ENCODE assay signal across 8 cellular contexts in genomic region chr17:68205251-68205807, GRCh38. TPM values are rescaled to one million over a fixed set of nuclear protein-coding genes. Genes with fewer than 3 reads are reported as not detected.
DNase-seq lines count a peak whose midpoint lies in the region; ATAC-seq, FAIRE-seq and TF ChIP-seq lines count a peak whose summit lies in the region.

No MANE protein-coding gene starts in this region.

- H3K4me1 ChIP-seq in adipocyte (ENCODE audit: control insufficient read depth, insufficient read depth, low read length) (peaks cover 7% of the 10 kb centered on the region), left ventricle myocardium inferior (peaks cover 26% of the 10 kb centered on the region), psoas muscle (peaks cover 12% of the 10 kb centered on the region)

- ATAC-seq in HG02588 (IDR thresholded peaks at IDR 0.05; ENCODE audit: unreplicated experiment) (peak; percentile 89), psoas muscle (peak; percentile 91 to 94 (median 92))

- H3K9me3 ChIP-seq in SU-DHL-6 (ENCODE audit: insufficient read depth, low read length) = no peaks in the 10 kb centered on the region
- no peaks in the 10 kb centered on the region for H3K9me3 ChIP-seq in adipocyte (ENCODE audit: control insufficient read depth, low read length)
- no peaks in the 10 kb centered on the region for H3K9me3 ChIP-seq in left ventricle myocardium inferior (replicated peaks)
- H3K9me3 ChIP-seq in psoas muscle = no peaks in the 10 kb centered on the region

- H2AFZ ChIP-seq in SU-DHL-6 (ENCODE audit: low read depth, low read length, severe bottlenecking) = no peak overlapping the region

- peak overlapping the region; percentile 81 for H3K4me2 ChIP-seq in SU-DHL-6 (ENCODE audit: low read depth, low read length, poor library complexity, severe bottlenecking)

- TF ChIP-seq POLR2A in NB4 (IDR thresholded peaks at IDR 0.05; ENCODE audit: extremely low read depth, insufficient read length) = peak; percentile 46

- peaks cover 51% of the 10 kb centered on the region for H3F3A ChIP-seq in SU-DHL-6 (ENCODE audit: insufficient read depth)

- intact Hi-C loops in left ventricle myocardium inferior (cut with micrococcal nuclease) = no loop called here
- intact Hi-C loops in psoas muscle (cut with DNase I) = loop anchor here in 1 of 2 donors (5.0 kb wide), 1 partner anchor 42 kb away; the partner anchor contains the start of gene AMZ2

- FAIRE-seq in urothelium cell line (lab: Jason Lieb, UNC) = no peak

- H3K9me2 ChIP-seq in SU-DHL-6 (replicated peaks; ENCODE audit: insufficient read depth, low read length) = no peaks in the 10 kb centered on the region

- H3K36me3 ChIP-seq in SU-DHL-6 (ENCODE audit: low read length) (peaks cover 5% of the 10 kb centered on the region), adipocyte (ENCODE audit: control insufficient read depth, insufficient read depth, low read length, severe bottlenecking) (no peaks in the 10 kb centered on the region), left ventricle myocardium inferior (peaks cover 19% of the 10 kb centered on the region), psoas muscle (ENCODE audit: insufficient read depth in 1 of 2, low read depth in 1 of 2) (no peaks in the 10 kb centered on the region)

- peak overlapping the region; percentile 55 for H3K4me3 ChIP-seq in NB4 (ENCODE audit: low read depth, low read length)
- peak overlapping the region; percentile 74 for H3K4me3 ChIP-seq in SU-DHL-6 (ENCODE audit: insufficient read depth, low read length, poor library complexity, severe bottlenecking)
- peak overlapping the region; percentile 81 for H3K4me3 ChIP-seq in adipocyte (ENCODE audit: low read length)
- peak overlapping the region; percentile 77 for H3K4me3 ChIP-seq in left ventricle myocardium inferior
- H3K4me3 ChIP-seq in psoas muscle = peak overlapping the region; percentile 85

- H3K27ac ChIP-seq in SU-DHL-6 (ENCODE audit: low read depth, low read length) (peak overlapping the region; percentile 95), left ventricle myocardium inferior (replicated peaks) (peak overlapping the region; percentile 88), psoas muscle (peak overlapping the region; percentile 71)

- H3K9ac ChIP-seq in SU-DHL-6 (ENCODE audit: low read length) (peak overlapping the region; percentile 71), adipocyte (ENCODE audit: low read length) (peak overlapping the region; percentile 83)

- WGBS in psoas muscle, 3 donors = 0 to 1% (median 0%) methylated on average over 18 to 69 of the region's 71 CpGs

- no peaks in the 10 kb centered on the region for H3K27me3 ChIP-seq in SU-DHL-6 (ENCODE audit: low read length)
- peaks cover 3% of the 10 kb centered on the region for H3K27me3 ChIP-seq in adipocyte (replicated peaks; ENCODE audit: control insufficient read depth, insufficient read depth, low read length)
- H3K27me3 ChIP-seq in left ventricle myocardium inferior (ENCODE audit: low read depth) = peaks cover 3% of the 10 kb centered on the region
- H3K27me3 ChIP-seq in psoas muscle (ENCODE audit: insufficient read depth in 3 of 3, low read length in 2 of 3) = no peaks in the 10 kb centered on the region

- H4K20me1 ChIP-seq in SU-DHL-6 (ENCODE audit: low read depth, low read length) = no peaks in the 10 kb centered on the region

- TF ChIP-seq CTCF in GM12872 (IDR thresholded peaks at IDR 0.05; ENCODE audit: insufficient read depth, low read depth, low read length) (peak; percentile 87), NB4 (IDR thresholded peaks at IDR 0.05; ENCODE audit: low read depth, low read length) (peak; percentile 53), SU-DHL-6 (IDR thresholded peaks at IDR 0.05; ENCODE audit: insufficient read depth, low read length, poor library complexity, severe bottlenecking) (peak; percentile 68), left ventricle myocardium inferior (IDR thresholded peaks at IDR 0.05; ENCODE audit: borderline replicate concordance) (peak; percentile 91), psoas muscle (IDR thresholded peaks at IDR 0.05) (peak; percentile 92)

- H3K79me2 ChIP-seq in SU-DHL-6 (ENCODE audit: insufficient read depth, low read length) = peaks cover 28% of the 10 kb centered on the region; the same call in 1 of the 2 replicates

- DNase-seq in NB4 (ENCODE audit: low read depth) = peak; percentile 87
- peak; percentile 98 for DNase-seq in adipocyte (ENCODE audit: low read depth)
- DNase-seq in left ventricle myocardium inferior = peak; percentile 92
- DNase-seq in psoas muscle = peak; percentile 94 to 96
- DNase-seq in urothelium cell line (ENCODE audit: low spot score) = peak; percentile 94

RNA-seq across cellular contexts. Expression of gene AMZ2, which starts 42.5 kb away (rescaled TPM):
- total RNA-seq in left ventricle myocardium inferior = 99.9 TPM
- 100 to 1,000 TPM in 2 of 4 donors, 10 to 100 TPM in 2; 71.6 to 121 (median 91.8) TPM for total RNA-seq in psoas muscle
- polyA plus RNA-seq in psoas muscle = 100 to 1,000 TPM in 1 of 3 donors, 10 to 100 TPM in 2; 31.1 to 105 (median 53.6) TPM

Comparison
In these comparisons a context has a peak if more than half of its experiments do, and no peak if none do; other contexts are left out.
1. Peak in every context shown above with its lines: DNase-seq, ATAC-seq, H3K4me3 ChIP-seq and H3K27ac ChIP-seq.